Comparison of ENCODE assay signal across 8 cellular contexts in genomic region chr17:46822388-46822921, GRCh38. TPM values are rescaled to one million over a fixed set of nuclear protein-coding genes. Genes with fewer than 3 reads are reported as not detected.
DNase-seq lines count a peak whose midpoint lies in the region; ATAC-seq and TF ChIP-seq lines count a peak whose summit lies in the region.

No MANE protein-coding gene starts in this region.

- H3K4me3 ChIP-seq in HCT116 (replicated peaks in 1 of 2; ENCODE audit: low read depth in 1 of 2, low read length in 2 of 2): peak overlapping the region; percentile 27 to 46

- TF ChIP-seq RAD21 in HCT116 (IDR thresholded peaks at IDR 0.05; ENCODE audit: low read depth): peak; percentile 94

- ATAC-seq in HCT116 (peak; percentile 84), HG03432 (IDR thresholded peaks at IDR 0.05; ENCODE audit: unreplicated experiment) (no peak), GM21717 (IDR thresholded peaks at IDR 0.05; ENCODE audit: unreplicated experiment) (no peak)

- peak; percentile 12 for DNase-seq in HCT116 (ENCODE audit: low read depth, low spot score)
- peak; percentile 56 for DNase-seq in activated CD4-positive, alpha-beta memory T cell treated with anti-CD3 and anti-CD28 coated beads for 36 hours
- peak; percentile 71 for DNase-seq in iPS-NIHi11 (ENCODE audit: low spot score)
- no peak for DNase-seq in nucleus accumbens (lab: John Stamatoyannopoulos, UW)
- no peak for DNase-seq in mucosa of gallbladder (ENCODE audit: low spot score)

- H3K79me2 ChIP-seq in HCT116 (ENCODE audit: insufficient read depth, low read length): no peaks in the 10 kb centered on the region

- H3K27ac Mint-ChIP-seq in activated CD4-positive, alpha-beta memory T cell treated with anti-CD3 and anti-CD28 coated beads for 36 hours: no peak overlapping the region

- no peaks in the 10 kb centered on the region for H3K27me3 ChIP-seq in HCT116 (ENCODE audit: insufficient read depth, low read length)

- POLR2A ChIA-PET in HCT116 (lab: Charles Lee): no interaction called here
- POLR2A ChIA-PET in activated CD4-positive, alpha-beta memory T cell treated with anti-CD3 and anti-CD28 coated beads for 36 hours (lab: Charles Lee): no interaction called here

- RAD21 ChIA-PET in HCT116 (lab: Charles Lee; ENCODE audit: low non-redundant PET in 1 of 2, low total read pairs in 2 of 2, uncharacterized antibody in 2 of 2, unreplicated experiment in 2 of 2): no interaction called here

- peak overlapping the region; percentile 75 for H2AFZ ChIP-seq in HCT116 (ENCODE audit: low read depth, low read length, poor library complexity, severe bottlenecking)

- peaks cover 11% of the 10 kb centered on the region for H3K4me1 Mint-ChIP-seq in activated CD4-positive, alpha-beta memory T cell treated with anti-CD3 and anti-CD28 coated beads for 36 hours (ENCODE audit: low read depth)

- no TSS peak for BruUV-seq in HCT116 (replicated peaks; lab: Mats Ljungman, UMichigan)

- no peaks in the 10 kb centered on the region for H3K9me3 Mint-ChIP-seq in activated CD4-positive, alpha-beta memory T cell treated with anti-CD3 and anti-CD28 coated beads for 36 hours

- peaks cover 45% of the 10 kb centered on the region for H3K27me3 Mint-ChIP-seq in activated CD4-positive, alpha-beta memory T cell treated with anti-CD3 and anti-CD28 coated beads for 36 hours

- H3K4me2 ChIP-seq in HCT116 (ENCODE audit: low read length): peak overlapping the region; percentile 72

- H3K36me3 ChIP-seq in HCT116 (ENCODE audit: control insufficient read depth in 1 of 2, insufficient read depth in 2 of 2, low read length in 2 of 2): no peaks in the 10 kb centered on the region

- intact Hi-C loops in HCT116 (cut with micrococcal nuclease): no loop called here
- intact Hi-C loops in activated CD4-positive, alpha-beta memory T cell treated with anti-CD3 and anti-CD28 coated beads for 36 hours (cut with micrococcal nuclease): no loop called here

- H3K9ac ChIP-seq in HCT116 (ENCODE audit: low read length): no peak overlapping the region

- TF ChIP-seq CTCF in 22Rv1 (IDR thresholded peaks at IDR 0.05) (peak; percentile 95), HCT116 (IDR thresholded peaks at IDR 0.05 in 2 of 3, conservative IDR thresholded peaks at IDR 0.05 in 1 of 3; ENCODE audit: borderline replicate concordance in 1 of 3, insufficient read depth in 1 of 3, low read depth in 2 of 3, low read length in 2 of 3) (peak; percentile 92 to 100 (median 98))

- H3K4me1 ChIP-seq in HCT116 (ENCODE audit: control insufficient read depth in 1 of 2, insufficient read depth in 2 of 2, low read length in 2 of 2): peaks cover 0 to 5% of the 10 kb centered on the region in 2 experiments; a peak in 2 of 4 replicates

- TF ChIP-seq POLR2A in HCT116 (IDR thresholded peaks at IDR 0.05; ENCODE audit: borderline replicate concordance, extremely low read depth, insufficient read depth, insufficient read length): no peak

- no peak overlapping the region for H3K4me3 Mint-ChIP-seq in activated CD4-positive, alpha-beta memory T cell treated with anti-CD3 and anti-CD28 coated beads for 36 hours

- CTCF ChIA-PET in HCT116 (lab: Charles Lee): interaction anchor here (1.3 to 1.7 kb wide), 3 partner anchors 8 to 13 kb away, joined by 6 to 9 read pairs (median 8); no protein-coding TSS in a partner anchor
- CTCF ChIA-PET in activated CD4-positive, alpha-beta memory T cell treated with anti-CD3 and anti-CD28 coated beads for 36 hours (lab: Charles Lee): interaction anchor here (0.6 to 2.7 kb wide), 7 partner anchors 10 to 68 kb away, joined by 3 to 11 read pairs (median 3); no protein-coding TSS in a partner anchor

- H3K36me3 Mint-ChIP-seq in activated CD4-positive, alpha-beta memory T cell treated with anti-CD3 and anti-CD28 coated beads for 36 hours: no peaks in the 10 kb centered on the region

- no peaks in the 10 kb centered on the region for H3K9me3 ChIP-seq in HCT116 (ENCODE audit: control insufficient read depth in 1 of 2, insufficient read depth in 1 of 2, low read depth in 1 of 2, low read length in 2 of 2)

- H3K27ac ChIP-seq in 22Rv1 (no peak overlapping the region), HCT116 (ENCODE audit: low read depth, low read length) (no peak overlapping the region)

- H3K9me2 ChIP-seq in HCT116 (ENCODE audit: insufficient read depth): no peaks in the 10 kb centered on the region

- no peaks in the 10 kb centered on the region for H4K20me1 ChIP-seq in HCT116 (ENCODE audit: insufficient read depth)

TF ChIP-seq in HCT116, 20 proteins besides CTCF, POLR2A, EP300 and RAD21:
- TF ChIP-seq EZH2 (IDR thresholded peaks at IDR 0.05) (no peak), TCF7L2 (IDR thresholded peaks at IDR 0.05; ENCODE audit: borderline replicate concordance, extremely low read depth, insufficient read depth, insufficient read length) (peak; percentile 95), POLR2AphosphoS5 (IDR thresholded peaks at IDR 0.05; ENCODE audit: low read depth, low read length) (no peak)

RNA-seq across cellular contexts. Expression of gene WNT3, which starts 4.0 kb away (rescaled TPM):
- total RNA-seq in HCT116 (2021; ENCODE audit: unreplicated experiment) (5.5 TPM), mucosa of gallbladder (0.52 TPM)
- polyA plus RNA-seq in HCT116 (2012): 3.4 TPM in 2 replicates
- total RNA-seq in activated CD4-positive, alpha-beta memory T cell treated with anti-CD3 and anti-CD28 coated beads for 36 hours: under 1 TPM; 0.12 to 0.19 TPM

RNA-seq across cellular contexts. Expression of gene WNT9B, which starts 28.9 kb away (rescaled TPM):
- total RNA-seq in HCT116 (2021; ENCODE audit: unreplicated experiment): not detected
- not detected in 2 replicates for polyA plus RNA-seq in HCT116 (2012)
- not detected for total RNA-seq in activated CD4-positive, alpha-beta memory T cell treated with anti-CD3 and anti-CD28 coated beads for 36 hours
- total RNA-seq in mucosa of gallbladder: 0.14 TPM

Comparison
In these comparisons a context has a peak if more than half of its experiments do, and no peak if none do; other contexts are left out.
1. DNase-seq: peak in HCT116 (single experiment), activated CD4-positive, alpha-beta memory T cell treated with anti-CD3 and anti-CD28 coated beads for 36 hours (single experiment) and iPS-NIHi11 (single experiment); none in nucleus accumbens (0 of 56) and mucosa of gallbladder (single experiment).